ENCODE assay signal across 27 cellular contexts in the genomic region with DNA sequence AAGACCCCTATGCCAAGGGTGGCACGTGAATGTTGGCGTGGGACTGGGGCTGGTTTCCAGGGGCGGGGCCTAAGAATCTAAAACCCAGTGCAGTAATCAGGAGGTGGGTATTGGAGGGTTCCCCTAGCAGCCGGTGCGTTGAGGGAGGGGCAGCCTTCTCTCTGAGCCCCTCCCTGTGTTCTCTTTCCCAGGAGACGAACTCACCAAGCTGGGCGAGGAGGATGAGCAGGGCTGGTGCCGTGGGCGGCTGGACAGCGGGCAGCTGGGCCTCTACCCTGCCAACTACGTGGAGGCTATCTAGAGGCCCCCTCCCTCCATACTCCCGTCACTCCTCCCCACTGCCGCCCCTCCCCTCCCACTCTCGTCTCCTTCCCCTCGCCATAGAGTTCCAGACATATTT. TPM values are rescaled to one million over a fixed set of nuclear protein-coding genes. Genes with fewer than 3 reads are reported as not detected.
A peak's percentile ranks its signal among the peaks of the same experiment; 100 is the strongest.
DNase-seq lines count a peak whose midpoint lies in the region; ATAC-seq and TF ChIP-seq lines count a peak whose summit lies in the region.
"Had no signal": no experiment of that assay in that cellular context is flagged by ENCODE, and none has a peak within 500 bp of the region (broad histone marks: within the 10 kb centered on the region; RNA-seq: fewer than 3 reads in every experiment).

No MANE protein-coding gene starts in this region.

- H3K9me3 ChIP-seq in Peyer's patch (no peaks in the 10 kb centered on the region), PC-3 (ENCODE audit: low read length) (no peaks in the 10 kb centered on the region)
- H3K9me3 ChIP-seq: BE2C, heart left ventricle, left lung had no signal

- no CpG with 5 or more reads among the region's 15 CpGs for WGBS in mesendoderm (ENCODE audit: extremely low coverage, insufficient coverage, low lambda C conversion rate)

- no peak for TF ChIP-seq POLR2A in Peyer's patch (IDR thresholded peaks at IDR 0.05)

- H3K4me2 ChIP-seq in GM23338 (no peak overlapping the region), mesendoderm (ENCODE audit: low read length) (peak overlapping the region; percentile 57), PC-3 (ENCODE audit: low read length) (no peak overlapping the region)

- intact Hi-C loops in PC-3 (cut with micrococcal nuclease), result no loop called here

- H3K9me3 Mint-ChIP-seq in GM23338, result no peaks in the 10 kb centered on the region; the same call in 2 of the 3 replicates
- H3K9me3 Mint-ChIP-seq: brain; HFFc6; mesothelial cell of epicardium; naive thymus-derived CD8-positive, alpha-beta T cell; stimulated activated effector memory CD8-positive, alpha-beta T cell treated with anti-CD3 and anti-CD28 coated beads, Interleukin-12 subunit alpha, Interleukin-12 subunit beta, amount 100 ng/mL, for 72 hours; type B pancreatic cell had no signal

- H4K20me1 ChIP-seq in GM23338 (replicated peaks; ENCODE audit: insufficient read depth) (no peaks in the 10 kb centered on the region), PC-3 (ENCODE audit: low read length) (no peaks in the 10 kb centered on the region)

- H4K5ac ChIP-seq in mesendoderm (ENCODE audit: low read length), result no peak overlapping the region

- H3K27me3 ChIP-seq in GM23338 (ENCODE audit: insufficient read depth) (no peaks in the 10 kb centered on the region), mesendoderm (ENCODE audit: insufficient read depth, low read length, poor library complexity) (no peaks in the 10 kb centered on the region), Peyer's patch (no peaks in the 10 kb centered on the region), PC-3 (ENCODE audit: low read length) (no peaks in the 10 kb centered on the region)
- H3K27me3 ChIP-seq: BE2C, heart left ventricle, left lung had no signal

- CTCF ChIA-PET in PC-3 (lab: Charles Lee), result no interaction called here

- H3K4me3 ChIP-seq in GM23338 (no peak overlapping the region), astrocyte of the cerebellum (ENCODE audit: low read depth, low read length) (peak overlapping the region; percentile 21), mesendoderm (ENCODE audit: low read length) (peak overlapping the region; percentile 24), Peyer's patch (no peak overlapping the region), PC-3 (ENCODE audit: low read length) (no peak overlapping the region)
- H3K4me3 ChIP-seq: coronary artery, left lung, skin epidermis had no signal

- H2BK5ac ChIP-seq in mesendoderm (ENCODE audit: low read length), result no peak overlapping the region

- no peak overlapping the region for H4K8ac ChIP-seq in mesendoderm (ENCODE audit: low read depth, low read length)

- no peaks in the 10 kb centered on the region for H3K79me2 ChIP-seq in GM23338 (replicated peaks; ENCODE audit: insufficient read depth)
- no peaks in the 10 kb centered on the region for H3K79me2 ChIP-seq in mesendoderm (ENCODE audit: control insufficient read depth, insufficient read depth, low read length)
- H3K79me2 ChIP-seq in PC-3 (ENCODE audit: low read length), result no peaks in the 10 kb centered on the region

- BruUV-seq in PC-3 (replicated peaks; lab: Mats Ljungman, UMichigan), result no TSS peak

- no peak overlapping the region for H3K27ac ChIP-seq in GM23338 (ENCODE audit: low read depth)
- no peak overlapping the region for H3K27ac ChIP-seq in mesendoderm (ENCODE audit: low read depth, low read length)
- peak overlapping the region; percentile 40 for H3K27ac ChIP-seq in temporal lobe (ENCODE audit: low read depth, low read length)
- H3K27ac ChIP-seq in Peyer's patch, result no peak overlapping the region
- no peak overlapping the region for H3K27ac ChIP-seq in PC-3 (ENCODE audit: low read length)
- H3K27ac ChIP-seq: left lung, WERI-Rb-1 had no signal

- no peaks in the 10 kb centered on the region for H3K79me1 ChIP-seq in mesendoderm (ENCODE audit: low read length)

- ATAC-seq in GM23338, result no peak
- no peak for ATAC-seq in esophagus mucosa
- no peak for ATAC-seq in PC-3
- ATAC-seq: left lung; stimulated activated effector memory CD8-positive, alpha-beta T cell treated with anti-CD3 and anti-CD28 coated beads, Interleukin-12 subunit alpha, Interleukin-12 subunit beta, amount 100 ng/mL, for 72 hours had no signal

- H3K9me2 ChIP-seq in GM23338 (ENCODE audit: insufficient read depth) (no peaks in the 10 kb centered on the region), PC-3 (replicated peaks; ENCODE audit: low read length) (no peaks in the 10 kb centered on the region)

- no peak overlapping the region for H3K4ac ChIP-seq in mesendoderm (ENCODE audit: low read depth, low read length)

- POLR2A ChIA-PET in PC-3 (lab: Charles Lee; ENCODE audit: unreplicated experiment), result no interaction called here

- DNase-seq in GM23338 (ENCODE audit: low spot score) (no peak), astrocyte of the cerebellum (ENCODE audit: low read depth) (no peak), mesendoderm (no peak), dermis blood vessel endothelial cell (no peak), Peyer's patch (no peak), PC-3 (no peak)
- DNase-seq: activated CD4-positive, alpha-beta T cell treated with anti-CD3 and anti-CD28 coated beads, Interleukin-2, amount 50 U/mL, for 4 hours; activated CD8-positive, alpha-beta memory T cell treated with anti-CD3 and anti-CD28 coated beads, Interleukin-2, amount 50 U/mL, for 48 hours; activated effector memory CD4-positive, alpha-beta T cell treated with Interleukin-2 at 50 U/mL for 16 hours; COR-L47; HFFc6; NCI-H510A had no signal

- peaks cover 15% of the 10 kb centered on the region for H3K27me3 Mint-ChIP-seq in GM23338 (ENCODE audit: insufficient read depth, low read depth, poor library complexity)
- H3K27me3 Mint-ChIP-seq: naive thymus-derived CD8-positive, alpha-beta T cell had no signal

- no peak overlapping the region for H3K23ac ChIP-seq in mesendoderm (ENCODE audit: low read length)

- H2AK5ac ChIP-seq in mesendoderm (ENCODE audit: low read length), result no peak overlapping the region

- no peak overlapping the region for H2BK15ac ChIP-seq in mesendoderm (replicated peaks; ENCODE audit: low read depth)

- H3K4me1 ChIP-seq in GM23338 (ENCODE audit: insufficient read depth), result peaks cover 10% of the 10 kb centered on the region
- no peaks in the 10 kb centered on the region for H3K4me1 ChIP-seq in mesendoderm (ENCODE audit: control insufficient read depth, low read depth, low read length)
- peaks cover 0 to 13% (median 0%) of the 10 kb centered on the region in 4 donors for H3K4me1 ChIP-seq in Peyer's patch
- H3K4me1 ChIP-seq in PC-3 (ENCODE audit: insufficient read depth, low read length), result peaks cover 20% of the 10 kb centered on the region
- H3K4me1 ChIP-seq: BE2C had no signal

- H3F3A ChIP-seq in GM23338 (replicated peaks; ENCODE audit: low read depth), result no peaks in the 10 kb centered on the region
- no peaks in the 10 kb centered on the region for H3F3A ChIP-seq in PC-3 (ENCODE audit: low read length, unreplicated experiment)

- no peak overlapping the region for H3K27ac Mint-ChIP-seq in GM23338
- H3K27ac Mint-ChIP-seq: HFFc6, mesothelial cell of epicardium, type B pancreatic cell had no signal

- H3K36me3 ChIP-seq in GM23338 (ENCODE audit: insufficient read depth) (no peaks in the 10 kb centered on the region), mesendoderm (ENCODE audit: control insufficient read depth, insufficient read depth, low read length) (no peaks in the 10 kb centered on the region), Peyer's patch (no peaks in the 10 kb centered on the region), PC-3 (ENCODE audit: low read depth, low read length) (no peaks in the 10 kb centered on the region)
- H3K36me3 ChIP-seq: BE2C, heart left ventricle, left lung had no signal

- H2BK120ac ChIP-seq in mesendoderm (ENCODE audit: low read depth, low read length), result no peak overlapping the region

- H2AFZ ChIP-seq in GM23338 (no peak overlapping the region), PC-3 (ENCODE audit: low read length) (no peak overlapping the region)

- in situ Hi-C loops in astrocyte of the cerebellum (cut with HindIII; ENCODE audit: low sequenced_read_pairs), result loop anchor here (5.0 kb wide), 1 partner anchor 55 kb away; no protein-coding TSS in a partner anchor

- peaks cover 2% of the 10 kb centered on the region; the same call in 2 of the 3 replicates for H3K36me3 Mint-ChIP-seq in GM23338 (ENCODE audit: low read depth)
- H3K36me3 Mint-ChIP-seq: brain; mesothelial cell of epicardium; naive thymus-derived CD8-positive, alpha-beta T cell; stimulated activated effector memory CD8-positive, alpha-beta T cell treated with anti-CD3 and anti-CD28 coated beads, Interleukin-12 subunit alpha, Interleukin-12 subunit beta, amount 100 ng/mL, for 72 hours; type B pancreatic cell had no signal

- H3K4me3 Mint-ChIP-seq in GM23338, result peak overlapping the region; percentile 32; the same call in 1 of the 3 replicates
- H3K4me3 Mint-ChIP-seq: HFFc6; mesothelial cell of epicardium; stimulated activated effector memory CD8-positive, alpha-beta T cell treated with anti-CD3 and anti-CD28 coated beads, Interleukin-12 subunit alpha, Interleukin-12 subunit beta, amount 100 ng/mL, for 72 hours; type B pancreatic cell had no signal

- TF ChIP-seq CTCF in GM23338 (conservative IDR thresholded peaks at IDR 0.05; ENCODE audit: low read depth in 2 of 2) (no peak), astrocyte of the cerebellum (IDR thresholded peaks at IDR 0.05; ENCODE audit: low read depth, low read length, missing control alignments) (no peak), Peyer's patch (IDR thresholded peaks at IDR 0.05) (no peak), PC-3 (conservative IDR thresholded peaks at IDR 0.05; ENCODE audit: low read depth, low read length) (no peak)

- H3K18ac ChIP-seq in mesendoderm (ENCODE audit: low read length), result no peak overlapping the region

- peaks cover 18% of the 10 kb centered on the region for H3K4me1 Mint-ChIP-seq in GM23338

- peak overlapping the region; percentile 42 for H3K9ac ChIP-seq in mesendoderm (ENCODE audit: low read length)
- no peak overlapping the region for H3K9ac ChIP-seq in PC-3 (ENCODE audit: low read length)

- peak overlapping the region; percentile 50 for H3K56ac ChIP-seq in mesendoderm (ENCODE audit: low read length)

TF ChIP-seq in GM23338, 12 proteins besides CTCF, POLR2A, EP300 and RAD21 (continues in another document):
- TF ChIP-seq CREB1 (CRISPR knock-in tag; IDR thresholded peaks at IDR 0.05; ENCODE audit: low read depth), result no peak

RNA-seq across cellular contexts. Expression of a gene that starts 23.9 kb away (rescaled TPM):
- 0.69 TPM in 1 of 2 replicates, not detected in the other for total RNA-seq in GM23338 (2014; rRNA removed; shearing (Covaris generic))
- not detected in 2 replicates for polyA plus RNA-seq in GM23338 (2016; fragmentation: Nextera tagmentation; extraction: Ambion mirVana)
- 0.08 TPM for polyA plus RNA-seq in mesendoderm (2013, experiment 1 of 2)
- polyA plus RNA-seq in mesendoderm (2013, experiment 2 of 2), result 0.08 TPM
- total RNA-seq in temporal lobe (not detected), esophagus mucosa (0.44 TPM), dermis blood vessel endothelial cell (under 0.01 TPM in 1 of 2 replicates, not detected in the other), Peyer's patch (10 to 100 TPM; 29.7 to 58.7 (median 39.0) TPM), PC-3 (2014; rRNA removed) (190 and 205 TPM in 2 replicates)
- total RNA-seq: HepG2; HFFc6; naive thymus-derived CD8-positive, alpha-beta T cell; SK-MEL-5 had no signal
- polyA plus RNA-seq: HepG2; naive thymus-derived CD8-positive, alpha-beta T cell had no signal

Comparison
In these comparisons a context has a peak if more than half of its experiments do, and no peak if none do; other contexts are left out.
1. H3K4me3 ChIP-seq: peak in astrocyte of the cerebellum (single experiment) and mesendoderm (single experiment); none in GM23338 (single experiment), Peyer's patch (0 of 4) and PC-3 (single experiment).
2. RNA of a gene that starts 23.9 kb away (total RNA-seq): 190 to 205 TPM in PC-3 and 29.7 to 58.7 TPM in Peyer's patch; 0.69 TPM in GM23338, 0.44 TPM in esophagus mucosa (single experiment), not detected in temporal lobe (single experiment) and under 0.01 TPM in dermis blood vessel endothelial cell; every median in the first group is over 10 times any median in the second.